In genomic region chr6:14713008-14713452, GRCh38 we compare ENCODE assay signal across 9 cellular contexts.
DNase-seq lines count a peak whose midpoint lies in the region; ATAC-seq and TF ChIP-seq lines count a peak whose summit lies in the region.
"Had no signal": no experiment of that assay in that cellular context is flagged by ENCODE, and none has a peak within 500 bp of the region (broad histone marks: within the 10 kb centered on the region; RNA-seq: fewer than 3 reads in every experiment).

No MANE protein-coding gene starts in this region.

- H3K9me3 ChIP-seq in SJSA1 (replicated peaks) = no peaks in the 10 kb centered on the region
- H3K9me3 ChIP-seq in gastrocnemius medialis = no peaks in the 10 kb centered on the region
- H3K9me3 ChIP-seq: Peyer's patch had no signal

- peaks cover 23% of the 10 kb centered on the region for H3K4me1 ChIP-seq in SJSA1 (replicated peaks)
- peaks cover 35% of the 10 kb centered on the region for H3K4me1 ChIP-seq in foreskin keratinocyte
- H3K4me1 ChIP-seq in gastrocnemius medialis = peaks cover 4 to 13% of the 10 kb centered on the region in 2 donors
- H3K4me1 ChIP-seq: Peyer's patch had no signal

- H3K36me3 ChIP-seq in SJSA1 = no peaks in the 10 kb centered on the region
- no peaks in the 10 kb centered on the region for H3K36me3 ChIP-seq in gastrocnemius medialis
- H3K36me3 ChIP-seq: Peyer's patch had no signal

- peak in 1 of 2 donors; percentile 17 for TF ChIP-seq POLR2A in gastrocnemius medialis (IDR thresholded peaks at IDR 0.05)

- H3K4me3 Mint-ChIP-seq in natural killer cell = no peak overlapping the region

- peak; percentile 29 for DNase-seq in GOT3 (lab: John Stamatoyannopoulos, UW)
- peak; percentile 31 to 58 for DNase-seq in SJSA1 (ENCODE audit: low read depth in 1 of 2, low spot score in 2 of 2)
- DNase-seq in foreskin keratinocyte = peak; percentile 56 to 81
- peak; percentile 52 to 60 for DNase-seq in gastrocnemius medialis
- no peak for DNase-seq in DMS153 (lab: John Stamatoyannopoulos, UW)
- DNase-seq in natural killer cell = no peak
- DNase-seq: Peyer's patch had no signal

- H3K27ac ChIP-seq in SJSA1 = peak overlapping the region; percentile 37; the same call in 1 of the 2 replicates
- H3K27ac ChIP-seq in foreskin keratinocyte = peak overlapping the region; percentile 82
- peak overlapping the region; percentile 26 to 67 (median 38) for H3K27ac ChIP-seq in gastrocnemius medialis

- H3K27ac Mint-ChIP-seq in natural killer cell = no peak overlapping the region

- no peak overlapping the region for H3K4me3 ChIP-seq in SJSA1
- H3K4me3 ChIP-seq in gastrocnemius medialis = no peak overlapping the region
- H3K4me3 ChIP-seq: Peyer's patch had no signal

- H3K9me3 Mint-ChIP-seq in natural killer cell = peaks cover 2 to 4% of the 10 kb centered on the region in 2 donors

- no peaks in the 10 kb centered on the region for H3K27me3 Mint-ChIP-seq in natural killer cell (ENCODE audit: low read depth in 2 of 2)

- peaks cover 7% of the 10 kb centered on the region for H3K36me3 Mint-ChIP-seq in natural killer cell

- in situ Hi-C loops in gastrocnemius medialis (cut with MboI; ENCODE audit: low sequenced_read_pairs in 4 of 4) = no loop called here

- H3K27me3 ChIP-seq in SJSA1 (replicated peaks) (no peaks in the 10 kb centered on the region), foreskin keratinocyte (no peaks in the 10 kb centered on the region), gastrocnemius medialis (no peaks in the 10 kb centered on the region)
- H3K27me3 ChIP-seq: Peyer's patch had no signal

- TF ChIP-seq CTCF in foreskin keratinocyte (conservative IDR thresholded peaks at IDR 0.05) (no peak), gastrocnemius medialis (IDR thresholded peaks at IDR 0.05 in 4 of 5, conservative IDR thresholded peaks at IDR 0.05 in 1 of 5) (no peak), natural killer cell (IDR thresholded peaks at IDR 0.05) (no peak)

- peaks cover 22 to 50% of the 10 kb centered on the region in 2 donors for H3K4me1 Mint-ChIP-seq in natural killer cell

- intact Hi-C loops in gastrocnemius medialis (cut with DNase I; ENCODE audit: low total_unique reads) = no loop called here
- intact Hi-C loops in natural killer cell (cut with micrococcal nuclease) = no loop called here

- ATAC-seq in foreskin keratinocyte (peak; percentile 78), gastrocnemius medialis (peak; percentile 92 to 96), HG03565 (IDR thresholded peaks at IDR 0.05; ENCODE audit: unreplicated experiment) (no peak), GM18498 (IDR thresholded peaks at IDR 0.05; ENCODE audit: unreplicated experiment) (no peak), natural killer cell (no peak)

Comparison
In these comparisons a context has a peak if more than half of its experiments do, and no peak if none do; other contexts are left out.
1. DNase-seq: peak in GOT3 (single experiment), SJSA1 (2 of 2), foreskin keratinocyte (2 of 2) and gastrocnemius medialis (2 of 2); none in DMS153 (single experiment) and natural killer cell (single experiment).
2. ATAC-seq: peak in foreskin keratinocyte (single experiment) and gastrocnemius medialis (2 of 2); none in HG03565 (single experiment), GM18498 (single experiment) and natural killer cell (0 of 3).
3. Peak in every context shown above with its lines, with median percentiles within 50 percentile points of each other: H3K27ac ChIP-seq.